Comparison of ENCODE assay signal across 16 cellular contexts in the genomic region with DNA sequence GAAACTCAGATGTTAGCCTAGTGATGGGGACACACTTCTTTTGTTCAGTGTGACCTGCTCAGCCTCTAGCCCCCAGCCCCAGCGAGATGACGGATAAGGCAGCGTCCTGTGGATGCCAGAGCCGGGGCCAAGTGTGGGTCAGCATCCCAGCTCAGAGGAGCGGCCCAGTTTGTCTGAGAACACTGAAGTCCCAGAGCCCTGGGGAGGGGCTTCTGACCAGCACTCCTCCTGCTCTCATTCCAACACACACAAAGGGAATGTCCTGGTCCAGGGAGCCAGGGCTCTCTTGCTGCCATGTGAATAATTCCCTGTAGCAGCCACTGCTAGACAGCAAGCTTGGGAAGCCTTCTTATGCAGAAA. TPM values are rescaled to one million over a fixed set of nuclear protein-coding genes. Genes with fewer than 3 reads are reported as not detected.
DNase-seq lines count a peak whose midpoint lies in the region; ATAC-seq and TF ChIP-seq lines count a peak whose summit lies in the region.
"Had no signal": no experiment of that assay in that cellular context is flagged by ENCODE, and none has a peak within 500 bp of the region (broad histone marks: within the 10 kb centered on the region; RNA-seq: fewer than 3 reads in every experiment).

No MANE protein-coding gene starts in this region.

- peaks cover 7% of the 10 kb centered on the region; the same call in 1 of the 2 replicates for H3K27me3 ChIP-seq in BLaER1
- peaks cover 10% of the 10 kb centered on the region for H3K27me3 ChIP-seq in neural progenitor cell
- H3K27me3 ChIP-seq: gastrocnemius medialis, tibial artery had no signal

- peaks cover 14% of the 10 kb centered on the region for H3F3A ChIP-seq in neural progenitor cell (ENCODE audit: low read depth)

- ATAC-seq in activated T-helper 17 cell treated with anti-CD3 and anti-CD28 coated beads, Interleukin-2, amount 50 U/mL, for 72 hours (replicated peaks), result no peak
- ATAC-seq in HG03108 (IDR thresholded peaks at IDR 0.05; ENCODE audit: unreplicated experiment), result no peak
- ATAC-seq: gastrocnemius medialis, left lung had no signal

- intact Hi-C loops in CD14-positive monocyte (cut with micrococcal nuclease), result no loop called here

- H3K4me3 ChIP-seq in BLaER1 (no peak overlapping the region), neural progenitor cell (no peak overlapping the region)
- H3K4me3 ChIP-seq: gastrocnemius medialis, left lung, tibial artery had no signal

- H3K27ac Mint-ChIP-seq in CD14-positive monocyte (no peak overlapping the region), immature natural killer cell (peak overlapping the region in 2 of 6 donors; percentile 68 to 84), neural progenitor cell (no peak overlapping the region)
- H3K27ac Mint-ChIP-seq in activated T-helper 17 cell treated with anti-CD3 and anti-CD28 coated beads, Interleukin-2, amount 50 U/mL, for 72 hours, result peak overlapping the region; percentile 90
- H3K27ac Mint-ChIP-seq: dendritic cell treated with granulocyte-macrophage colony-stimulating factor and Interleukin-4, amounts not matched to agents 40 ng/mL and 50 ng/mL, for 4 days had no signal

- H4K20me1 ChIP-seq in BLaER1 (no peaks in the 10 kb centered on the region), neural progenitor cell (ENCODE audit: low read depth) (no peaks in the 10 kb centered on the region)

- H3K4me3 Mint-ChIP-seq in CD14-positive monocyte (no peak overlapping the region), immature natural killer cell (peak overlapping the region in 4 of 5 donors; percentile 10 to 69 (median 60)), neural progenitor cell (no peak overlapping the region)
- peak overlapping the region; percentile 82 for H3K4me3 Mint-ChIP-seq in activated T-helper 17 cell treated with anti-CD3 and anti-CD28 coated beads, Interleukin-2, amount 50 U/mL, for 72 hours
- H3K4me3 Mint-ChIP-seq: dendritic cell treated with granulocyte-macrophage colony-stimulating factor and Interleukin-4, amounts not matched to agents 40 ng/mL and 50 ng/mL, for 4 days had no signal

- H3K4me2 ChIP-seq in BLaER1, result peak overlapping the region; percentile 97
- H3K4me2 ChIP-seq in neural progenitor cell, result no peak overlapping the region

- TF ChIP-seq CTCF in CD14-positive monocyte (IDR thresholded peaks at IDR 0.05) (no peak), neural progenitor cell (IDR thresholded peaks at IDR 0.05) (no peak)

- H3K9me3 Mint-ChIP-seq in CD14-positive monocyte (no peaks in the 10 kb centered on the region), immature natural killer cell (no peaks in the 10 kb centered on the region), neural progenitor cell (no peaks in the 10 kb centered on the region)
- H3K9me3 Mint-ChIP-seq in activated T-helper 17 cell treated with anti-CD3 and anti-CD28 coated beads, Interleukin-2, amount 50 U/mL, for 72 hours, result no peaks in the 10 kb centered on the region
- H3K9me3 Mint-ChIP-seq: dendritic cell treated with granulocyte-macrophage colony-stimulating factor and Interleukin-4, amounts not matched to agents 40 ng/mL and 50 ng/mL, for 4 days had no signal

- H3K36me3 ChIP-seq in BLaER1 (no peaks in the 10 kb centered on the region), neural progenitor cell (no peaks in the 10 kb centered on the region)

- no peak overlapping the region for H3K9ac ChIP-seq in BLaER1
- no peak overlapping the region for H3K9ac ChIP-seq in neural progenitor cell

- H3K4me1 Mint-ChIP-seq in CD14-positive monocyte, result peaks cover 41% of the 10 kb centered on the region
- peaks cover 46% of the 10 kb centered on the region for H3K4me1 Mint-ChIP-seq in activated T-helper 17 cell treated with anti-CD3 and anti-CD28 coated beads, Interleukin-2, amount 50 U/mL, for 72 hours
- peaks cover 51 to 53% of the 10 kb centered on the region in 2 donors for H3K4me1 Mint-ChIP-seq in immature natural killer cell
- H3K4me1 Mint-ChIP-seq in neural progenitor cell, result peaks cover 15% of the 10 kb centered on the region

- H3K4me1 ChIP-seq in BLaER1, result peaks cover 93% of the 10 kb centered on the region
- peaks cover 2% of the 10 kb centered on the region for H3K4me1 ChIP-seq in neural progenitor cell

- H2AFZ ChIP-seq in neural progenitor cell (replicated peaks), result no peak overlapping the region

- DNase-seq in CD14-positive monocyte (ENCODE audit: low spot score), result peak; percentile 42
- DNase-seq in immature natural killer cell, result no peak
- DNase-seq in neural progenitor cell (ENCODE audit: low spot score), result no peak
- no peak for DNase-seq in DMS79 treated with DMSO at 0.1 percent for 48 hours (lab: John Stamatoyannopoulos, UW)
- DNase-seq: erythroblast, gastrocnemius medialis, KG1, left lung, NCI-H1092, NCI-H526, SHP77 treated with DMSO at 0.1 percent for 48 hours, tibial artery had no signal

- H3K36me3 Mint-ChIP-seq in CD14-positive monocyte (peaks cover 5 to 9% of the 10 kb centered on the region in 2 donors), immature natural killer cell (no peaks in the 10 kb centered on the region), neural progenitor cell (peaks cover 1% of the 10 kb centered on the region)
- no peaks in the 10 kb centered on the region for H3K36me3 Mint-ChIP-seq in activated T-helper 17 cell treated with anti-CD3 and anti-CD28 coated beads, Interleukin-2, amount 50 U/mL, for 72 hours (ENCODE audit: low read depth)

- H3K27ac ChIP-seq in BLaER1, result no peak overlapping the region
- no peak overlapping the region for H3K27ac ChIP-seq in neural progenitor cell
- H3K27ac ChIP-seq: gastrocnemius medialis, left lung, tibial artery had no signal

- H3K9me3 ChIP-seq in BLaER1 (no peaks in the 10 kb centered on the region), neural progenitor cell (ENCODE audit: low read depth) (no peaks in the 10 kb centered on the region)
- H3K9me3 ChIP-seq: gastrocnemius medialis, left lung, tibial artery had no signal

- no peaks in the 10 kb centered on the region for H3K79me2 ChIP-seq in neural progenitor cell (ENCODE audit: low read depth)

- H3K27me3 Mint-ChIP-seq in CD14-positive monocyte (ENCODE audit: low read depth in 3 of 3) (peaks cover 2 to 10% (median 6%) of the 10 kb centered on the region in 3 donors), immature natural killer cell (ENCODE audit: low read depth in 3 of 3) (peaks cover 0 to 4% (median 2%) of the 10 kb centered on the region in 3 donors), neural progenitor cell (ENCODE audit: insufficient read depth, low read depth) (peaks cover 12% of the 10 kb centered on the region)
- H3K27me3 Mint-ChIP-seq in activated T-helper 17 cell treated with anti-CD3 and anti-CD28 coated beads, Interleukin-2, amount 50 U/mL, for 72 hours, result no peaks in the 10 kb centered on the region

RNA-seq across cellular contexts. Expression of gene ATP6V0E2, which starts 4.5 kb away (rescaled TPM):
- polyA plus RNA-seq in CD14-positive monocyte, result 10 to 100 TPM in 1 of 2 donors, 1 to 10 TPM in 1; 8.2 to 13.3 TPM
- 10 to 100 TPM; 30.3 to 72.9 TPM for total RNA-seq in activated T-helper 17 cell treated with anti-CD3 and anti-CD28 coated beads, Interleukin-2, amount 50 U/mL, for 72 hours
- polyA plus RNA-seq in immature natural killer cell, result 10 to 100 TPM; 72.8 to 80.5 (median 73.9) TPM
- 14.6 and 45.2 TPM in 2 replicates for total RNA-seq in neural progenitor cell (ENCODE audit: low replicate concordance)

RNA-seq across cellular contexts. Expression of gene ZNF862, which starts 31.1 kb away (rescaled TPM):
- polyA plus RNA-seq in CD14-positive monocyte (1 to 10 TPM; 1.3 to 2.7 TPM), immature natural killer cell (1 to 10 TPM; 1.9 to 5.5 (median 2.5) TPM)
- total RNA-seq in activated T-helper 17 cell treated with anti-CD3 and anti-CD28 coated beads, Interleukin-2, amount 50 U/mL, for 72 hours, result 10 to 100 TPM; 18.4 to 40.8 TPM
- total RNA-seq in neural progenitor cell (ENCODE audit: low replicate concordance), result 5.9 and 12.6 TPM in 2 replicates

Comparison
In these comparisons a context has a peak if more than half of its experiments do, and no peak if none do; other contexts are left out.
1. H3K4me3 Mint-ChIP-seq: peak in activated T-helper 17 cell treated with anti-CD3 and anti-CD28 coated beads, Interleukin-2, amount 50 U/mL, for 72 hours (single experiment) and immature natural killer cell (4 of 5); none in CD14-positive monocyte (0 of 2) and neural progenitor cell (single experiment).